ENCODE assay signal across 8 cellular contexts in the genomic region with DNA sequence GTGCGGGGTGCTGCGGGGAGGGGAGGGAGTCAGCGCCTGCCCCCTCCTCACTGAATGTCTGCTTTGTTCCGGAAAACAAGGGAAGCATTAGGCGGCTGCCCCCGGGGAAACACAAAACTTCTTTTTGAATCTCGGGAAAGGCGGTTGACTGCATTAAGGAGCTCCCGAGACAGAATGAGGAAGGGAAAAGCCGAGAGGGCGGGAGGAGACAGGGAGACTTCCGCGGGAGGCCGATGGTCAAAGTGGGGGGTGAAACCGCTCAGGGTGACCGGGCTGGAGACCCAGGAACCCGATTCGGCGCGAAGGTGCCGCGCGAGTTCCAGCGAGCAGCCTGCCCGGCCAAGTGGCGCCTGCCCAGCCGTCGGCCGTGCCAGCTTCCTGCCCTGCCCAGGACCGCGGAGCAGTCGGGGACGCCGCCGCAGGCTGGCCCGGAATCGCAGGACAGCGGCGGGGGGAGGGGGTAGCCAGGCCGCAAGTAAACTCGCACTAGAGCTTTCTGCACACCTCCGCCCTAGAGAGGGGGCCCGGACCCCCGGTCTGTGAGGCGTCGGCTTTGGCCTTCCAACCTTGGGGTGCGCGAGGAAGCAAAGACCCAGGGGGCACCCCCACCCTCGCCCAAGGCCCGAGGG. TPM values are rescaled to one million over a fixed set of nuclear protein-coding genes. Genes with fewer than 3 reads are reported as not detected.
A peak's percentile ranks its signal among the peaks of the same experiment; 100 is the strongest.
DNase-seq lines count a peak whose midpoint lies in the region; ATAC-seq and TF ChIP-seq lines count a peak whose summit lies in the region.

No MANE protein-coding gene starts in this region.

- H3K27ac Mint-ChIP-seq in activated CD4-positive, alpha-beta T cell treated with anti-CD3 and anti-CD28 coated beads for 36 hours: peak overlapping the region; percentile 37
- no peak overlapping the region for H3K27ac Mint-ChIP-seq in type B pancreatic cell

- no TSS peak for BruUV-seq in PC-3 (replicated peaks; lab: Mats Ljungman, UMichigan)

- H3K9me3 ChIP-seq in PC-3 (ENCODE audit: low read length) (no peaks in the 10 kb centered on the region), ectodermal cell (ENCODE audit: control insufficient read depth, low read length) (no peaks in the 10 kb centered on the region)

- CTCF ChIA-PET in activated CD4-positive, alpha-beta T cell treated with anti-CD3 and anti-CD28 coated beads for 36 hours (lab: Charles Lee): interaction anchor here (0.6 to 1.7 kb wide), 5 partner anchors 15 to 678 kb away, joined by 3 to 5 read pairs (median 3); no protein-coding TSS in a partner anchor
- CTCF ChIA-PET in PC-3 (lab: Charles Lee): no interaction called here

- peaks cover 11% of the 10 kb centered on the region for H3K4me1 Mint-ChIP-seq in activated CD4-positive, alpha-beta T cell treated with anti-CD3 and anti-CD28 coated beads for 36 hours
- H3K4me1 Mint-ChIP-seq in type B pancreatic cell (ENCODE audit: unreplicated experiment): peaks cover 19% of the 10 kb centered on the region

- H3K27ac ChIP-seq in PC-3 (ENCODE audit: low read length) (no peak overlapping the region), ectodermal cell (ENCODE audit: insufficient read depth, low read depth, low read length, poor library complexity, severe bottlenecking) (no peak overlapping the region)

- H3K4me3 Mint-ChIP-seq in activated CD4-positive, alpha-beta T cell treated with anti-CD3 and anti-CD28 coated beads for 36 hours: peak overlapping the region; percentile 70
- peak overlapping the region; percentile 82 for H3K4me3 Mint-ChIP-seq in type B pancreatic cell

- H3K9ac ChIP-seq in PC-3 (ENCODE audit: low read length): peak overlapping the region; percentile 53

- no peak for ATAC-seq in activated CD4-positive, alpha-beta T cell treated with anti-CD3 and anti-CD28 coated beads for 36 hours
- ATAC-seq in PC-3: peak; percentile 36

- no peaks in the 10 kb centered on the region for H3K79me2 ChIP-seq in PC-3 (ENCODE audit: low read length)

- H3K36me3 ChIP-seq in PC-3 (ENCODE audit: low read depth, low read length): no peaks in the 10 kb centered on the region
- no peaks in the 10 kb centered on the region for H3K36me3 ChIP-seq in ectodermal cell (ENCODE audit: control insufficient read depth, insufficient read depth, low read length)

- TF ChIP-seq CTCF in PC-3 (conservative IDR thresholded peaks at IDR 0.05; ENCODE audit: low read depth, low read length) (no peak), type B pancreatic cell (conservative IDR thresholded peaks at IDR 0.05) (no peak)

- peak overlapping the region; percentile 84 for H3K4me3 ChIP-seq in PC-3 (ENCODE audit: low read length)
- peak overlapping the region; percentile 34 for H3K4me3 ChIP-seq in ectodermal cell (ENCODE audit: insufficient read depth, low read depth, low read length)

- no peaks in the 10 kb centered on the region for H4K20me1 ChIP-seq in PC-3 (ENCODE audit: low read length)

- no peaks in the 10 kb centered on the region for H3K9me3 Mint-ChIP-seq in activated CD4-positive, alpha-beta T cell treated with anti-CD3 and anti-CD28 coated beads for 36 hours (ENCODE audit: low read depth)
- H3K9me3 Mint-ChIP-seq in type B pancreatic cell: no peaks in the 10 kb centered on the region

- H3F3A ChIP-seq in PC-3 (ENCODE audit: low read length, unreplicated experiment): no peaks in the 10 kb centered on the region

- peak overlapping the region; percentile 99 for H3K4me2 ChIP-seq in PC-3 (ENCODE audit: low read length)

- H3K4me1 ChIP-seq in PC-3 (ENCODE audit: insufficient read depth, low read length) (peaks cover 33% of the 10 kb centered on the region), ectodermal cell (ENCODE audit: control insufficient read depth, insufficient read depth, low read length) (peaks cover 24% of the 10 kb centered on the region)

- no peaks in the 10 kb centered on the region for H3K27me3 ChIP-seq in PC-3 (ENCODE audit: low read length)
- H3K27me3 ChIP-seq in ectodermal cell (ENCODE audit: control insufficient read depth, insufficient read depth, low read length, poor library complexity, severe bottlenecking): peaks cover 76% of the 10 kb centered on the region

- WGBS in ectodermal cell, 2 experiments: 0% methylated on average over 50 of the region's 50 CpGs

- peaks cover 8% of the 10 kb centered on the region for H3K36me3 Mint-ChIP-seq in activated CD4-positive, alpha-beta T cell treated with anti-CD3 and anti-CD28 coated beads for 36 hours (ENCODE audit: low read depth)
- no peaks in the 10 kb centered on the region for H3K36me3 Mint-ChIP-seq in type B pancreatic cell

- H2AFZ ChIP-seq in PC-3 (ENCODE audit: low read length): peak overlapping the region; percentile 80

- H3K9me2 ChIP-seq in PC-3 (replicated peaks; ENCODE audit: low read length): no peaks in the 10 kb centered on the region

- DNase-seq in activated CD4-positive, alpha-beta T cell treated with anti-CD3 and anti-CD28 coated beads for 36 hours: no peak
- no peak for DNase-seq in activated CD4-positive, alpha-beta T cell treated with anti-CD3 and anti-CD28 coated beads for 1 hour
- peak; percentile 50 for DNase-seq in PC-3
- DNase-seq in midbrain (lab: John Stamatoyannopoulos, UW): peak; percentile 44
- DNase-seq in type B pancreatic cell (ENCODE audit: extremely low spot score, unreplicated experiment): no peak
- DNase-seq in activated gamma-delta T cell (lab: John Stamatoyannopoulos, UW): no peak
- no peak for DNase-seq in HuH-7 (ENCODE audit: low spot score)

- intact Hi-C loops in activated CD4-positive, alpha-beta T cell treated with anti-CD3 and anti-CD28 coated beads for 36 hours (cut with DNase I, micrococcal nuclease): loop anchor here (1.0 to 5.0 kb wide), 5 partner anchors 16 to 141 kb away; no protein-coding TSS in a partner anchor
- intact Hi-C loops in PC-3 (cut with micrococcal nuclease): loop anchor here (2.0 to 5.0 kb wide), 3 partner anchors 44 to 341 kb away; no protein-coding TSS in a partner anchor

- POLR2A ChIA-PET in activated CD4-positive, alpha-beta T cell treated with anti-CD3 and anti-CD28 coated beads for 36 hours (lab: Charles Lee): no interaction called here
- POLR2A ChIA-PET in PC-3 (lab: Charles Lee; ENCODE audit: unreplicated experiment): interaction anchor here (0.7 kb wide), 1 partner anchor 934 kb away, joined by 6 read pairs; no protein-coding TSS in a partner anchor

- no peaks in the 10 kb centered on the region for H3K27me3 Mint-ChIP-seq in activated CD4-positive, alpha-beta T cell treated with anti-CD3 and anti-CD28 coated beads for 36 hours
- peaks cover 9% of the 10 kb centered on the region for H3K27me3 Mint-ChIP-seq in type B pancreatic cell

RNA-seq across cellular contexts. Expression of a gene that starts 55.1 kb away (rescaled TPM):
- 10 to 100 TPM; 34.7 to 51.1 TPM for total RNA-seq in activated CD4-positive, alpha-beta T cell treated with anti-CD3 and anti-CD28 coated beads for 36 hours
- total RNA-seq in PC-3 (2014; rRNA removed) (21.8 and 41.9 TPM in 2 replicates), type B pancreatic cell (ENCODE audit: low replicate concordance) (27.2 and 37.3 TPM in 2 replicates)
- polyA plus RNA-seq in ectodermal cell (2013, experiment 1 of 4): 18.1 TPM
- 23.8 TPM for polyA plus RNA-seq in ectodermal cell (2013, experiment 2 of 4)
- polyA plus RNA-seq in ectodermal cell (2013, experiment 3 of 4): 16.4 TPM
- polyA plus RNA-seq in ectodermal cell (2013, experiment 4 of 4): 14.5 TPM

Comparison
In these comparisons a context has a peak if more than half of its experiments do, and no peak if none do; other contexts are left out.
1. DNase-seq: peak in PC-3 (single experiment) and midbrain (single experiment); none in activated CD4-positive, alpha-beta T cell treated with anti-CD3 and anti-CD28 coated beads for 36 hours (single experiment), activated CD4-positive, alpha-beta T cell treated with anti-CD3 and anti-CD28 coated beads for 1 hour (single experiment), type B pancreatic cell (single experiment), activated gamma-delta T cell (single experiment) and HuH-7 (single experiment).